Comparison of ENCODE assay signal across 8 cellular contexts in genomic region chr21:35046223-35046690, GRCh38. TPM values are rescaled to one million over a fixed set of nuclear protein-coding genes. Genes with fewer than 3 reads are reported as not detected.
A peak's percentile ranks its signal among the peaks of the same experiment; 100 is the strongest.
DNase-seq lines count a peak whose midpoint lies in the region; ATAC-seq and TF ChIP-seq lines count a peak whose summit lies in the region.

No MANE protein-coding gene starts in this region.

- POLR2A ChIA-PET in activated CD8-positive, alpha-beta T cell treated with anti-CD3 and anti-CD28 coated beads, Interleukin-2, amount 10 ng/mL, durations not matched to agents 7 days and 5 days (lab: Charles Lee), result interaction anchor here (1.0 to 6.1 kb wide), 11 partner anchors 8 to 158 kb away, joined by 3 to 56 read pairs (median 11); no protein-coding TSS in a partner anchor

- H3K4me1 Mint-ChIP-seq in CD14-positive monocyte (peaks cover 80% of the 10 kb centered on the region), IgD-negative memory B cell (peaks cover 63 to 85% (median 85%) of the 10 kb centered on the region in 3 donors)
- peaks cover 98% of the 10 kb centered on the region for H3K4me1 Mint-ChIP-seq in activated CD8-positive, alpha-beta T cell treated with anti-CD3 and anti-CD28 coated beads, Interleukin-2, amount 10 ng/mL, durations not matched to agents 7 days and 5 days (ENCODE audit: low read depth)

- H3K4me3 Mint-ChIP-seq in CD14-positive monocyte (peak overlapping the region; percentile 97 to 98), IgD-negative memory B cell (peak overlapping the region; percentile 84 to 98 (median 91))
- H3K4me3 Mint-ChIP-seq in activated CD8-positive, alpha-beta T cell treated with anti-CD3 and anti-CD28 coated beads, Interleukin-2, amount 10 ng/mL, durations not matched to agents 7 days and 5 days, result peak overlapping the region; percentile 82

- ATAC-seq in activated CD8-positive, alpha-beta T cell treated with anti-CD3 and anti-CD28 coated beads, Interleukin-2, amount 10 ng/mL, durations not matched to agents 7 days and 5 days, result no peak
- ATAC-seq in GM21360 (IDR thresholded peaks at IDR 0.05; ENCODE audit: unreplicated experiment), result no peak

- H3K27ac Mint-ChIP-seq in CD14-positive monocyte (peak overlapping the region; percentile 99 to 100 (median 100)), IgD-negative memory B cell (peak overlapping the region; percentile 88 to 98 (median 91))
- H3K27ac Mint-ChIP-seq in activated CD8-positive, alpha-beta T cell treated with anti-CD3 and anti-CD28 coated beads, Interleukin-2, amount 10 ng/mL, durations not matched to agents 7 days and 5 days, result peak overlapping the region; percentile 90

- H3K36me3 Mint-ChIP-seq in CD14-positive monocyte, result peaks cover 39 to 41% of the 10 kb centered on the region in 2 donors
- peaks cover 3% of the 10 kb centered on the region for H3K36me3 Mint-ChIP-seq in IgD-negative memory B cell
- H3K36me3 Mint-ChIP-seq in activated CD8-positive, alpha-beta T cell treated with anti-CD3 and anti-CD28 coated beads, Interleukin-2, amount 10 ng/mL, durations not matched to agents 7 days and 5 days (ENCODE audit: low read depth), result peaks cover 13% of the 10 kb centered on the region

- no peaks in the 10 kb centered on the region for H3K9me3 Mint-ChIP-seq in CD14-positive monocyte
- H3K9me3 Mint-ChIP-seq in IgD-negative memory B cell, result no peaks in the 10 kb centered on the region
- H3K9me3 Mint-ChIP-seq in activated CD8-positive, alpha-beta T cell treated with anti-CD3 and anti-CD28 coated beads, Interleukin-2, amount 10 ng/mL, durations not matched to agents 7 days and 5 days (ENCODE audit: insufficient read depth), result no peaks in the 10 kb centered on the region

- intact Hi-C loops in CD14-positive monocyte (cut with micrococcal nuclease), result loop anchor here (5.0 to 10.0 kb wide), 2 partner anchors 241 to 886 kb away; no protein-coding TSS in a partner anchor

- TF ChIP-seq CTCF in CD14-positive monocyte (IDR thresholded peaks at IDR 0.05), result no peak

- DNase-seq in CD14-positive monocyte (ENCODE audit: low spot score), result no peak
- no peak for DNase-seq in activated CD8-positive, alpha-beta T cell treated with anti-CD3 and anti-CD28 coated beads, Interleukin-2, amount 10 ng/mL, durations not matched to agents 7 days and 5 days
- DNase-seq in myocyte (ENCODE audit: low read depth), result peak; percentile 86
- DNase-seq in NCI-H2081 (lab: John Stamatoyannopoulos, UW), result no peak
- no peak for DNase-seq in NCI-H2196 (lab: John Stamatoyannopoulos, UW; ENCODE audit: unreplicated experiment)
- no peak for DNase-seq in 8988T

- H3K27me3 Mint-ChIP-seq in CD14-positive monocyte (ENCODE audit: low read depth in 3 of 3) (peaks cover 0 to 6% (median 0%) of the 10 kb centered on the region in 3 donors), IgD-negative memory B cell (no peaks in the 10 kb centered on the region)
- H3K27me3 Mint-ChIP-seq in activated CD8-positive, alpha-beta T cell treated with anti-CD3 and anti-CD28 coated beads, Interleukin-2, amount 10 ng/mL, durations not matched to agents 7 days and 5 days (ENCODE audit: low read depth), result peaks cover 11% of the 10 kb centered on the region

- CTCF ChIA-PET in activated CD8-positive, alpha-beta T cell treated with anti-CD3 and anti-CD28 coated beads, Interleukin-2, amount 10 ng/mL, durations not matched to agents 7 days and 5 days (lab: Charles Lee), result interaction anchor here (0.6 to 7.9 kb wide), 8 partner anchors 17 to 156 kb away, joined by 3 to 106 read pairs (median 16); no protein-coding TSS in a partner anchor

RNA-seq across cellular contexts. Expression of gene RUNX1, which starts 2.8 kb away (rescaled TPM):
- polyA plus RNA-seq in CD14-positive monocyte (1 to 10 TPM; 6.2 to 8.7 TPM), IgD-negative memory B cell (9.2 TPM)
- 10 to 100 TPM; 10.4 to 10.6 TPM for total RNA-seq in activated CD8-positive, alpha-beta T cell treated with anti-CD3 and anti-CD28 coated beads, Interleukin-2, amount 10 ng/mL, durations not matched to agents 7 days and 5 days
- 166 and 221 TPM in 2 replicates for total RNA-seq in myocyte
- polyA plus RNA-seq in myocyte (2012), result 81.3 TPM

Comparison
In these comparisons a context has a peak if more than half of its experiments do, and no peak if none do; other contexts are left out.
1. RNA of gene RUNX1, which starts 2.8 kb away (total RNA-seq): 166 to 221 TPM in myocyte; 10.4 to 10.6 TPM in activated CD8-positive, alpha-beta T cell treated with anti-CD3 and anti-CD28 coated beads, Interleukin-2, amount 10 ng/mL, durations not matched to agents 7 days and 5 days; every median in the first group is over 10 times any median in the second.
2. Peak in every context shown above with its lines, with median percentiles within 50 percentile points of each other: H3K27ac Mint-ChIP-seq and H3K4me3 Mint-ChIP-seq.